In genomic region chr6:43016166-43016915, GRCh38 we compare ENCODE assay signal across 11 cellular contexts. TPM values are rescaled to one million over a fixed set of nuclear protein-coding genes. Genes with fewer than 3 reads are reported as not detected.
DNase-seq lines count a peak whose midpoint lies in the region; ATAC-seq and TF ChIP-seq lines count a peak whose summit lies in the region.
"Had no signal": no experiment of that assay in that cellular context is flagged by ENCODE, and none has a peak within 500 bp of the region (broad histone marks: within the 10 kb centered on the region; RNA-seq: fewer than 3 reads in every experiment).

No MANE protein-coding gene starts in this region.

- RAD21 ChIA-PET in HCT116 (lab: Charles Lee; ENCODE audit: low non-redundant PET in 1 of 2, low total read pairs in 2 of 2, uncharacterized antibody in 2 of 2, unreplicated experiment in 2 of 2): no interaction called here

- CTCF ChIA-PET in HCT116 (lab: Charles Lee): no interaction called here

- POLR2A ChIA-PET in HCT116 (lab: Charles Lee): interaction anchor here (0.7 to 1.2 kb wide), 2 partner anchors 32 to 134 kb away, joined by 3 read pairs; partner anchors contain the start of gene PPP2R5D

- peaks cover 16 to 17% of the 10 kb centered on the region in 2 experiments for H3K36me3 ChIP-seq in HCT116 (ENCODE audit: control insufficient read depth in 1 of 2, insufficient read depth in 2 of 2, low read length in 2 of 2)
- H3K36me3 ChIP-seq in WERI-Rb-1: peaks cover 70% of the 10 kb centered on the region
- H3K36me3 ChIP-seq in gastroesophageal sphincter: peaks cover 0 to 53% of the 10 kb centered on the region in 2 donors
- H3K36me3 ChIP-seq in sigmoid colon: peaks cover 20 to 50% (median 33%) of the 10 kb centered on the region in 4 donors

- no peak overlapping the region for H3K4me2 ChIP-seq in HCT116 (ENCODE audit: low read length)

- intact Hi-C loops in HCT116 (cut with micrococcal nuclease): no loop called here
- intact Hi-C loops in sigmoid colon (cut with DNase I): no loop called here

- no peak overlapping the region for H2AFZ ChIP-seq in HCT116 (ENCODE audit: low read depth, low read length, poor library complexity, severe bottlenecking)

- no peak overlapping the region for H3K9ac ChIP-seq in HCT116 (ENCODE audit: low read length)

- ATAC-seq in HCT116: no peak
- no peak for ATAC-seq in gastroesophageal sphincter
- ATAC-seq in HG03039 (IDR thresholded peaks at IDR 0.05; ENCODE audit: unreplicated experiment): no peak
- no peak for ATAC-seq in HG03460 (IDR thresholded peaks at IDR 0.05; ENCODE audit: unreplicated experiment)

- H3K4me3 ChIP-seq in HCT116 (replicated peaks in 1 of 2; ENCODE audit: low read depth in 1 of 2, low read length in 2 of 2) (no peak overlapping the region), WERI-Rb-1 (ENCODE audit: low read depth, low read length) (no peak overlapping the region), gastroesophageal sphincter (peak overlapping the region in 1 of 2 donors; percentile 12), sigmoid colon (peak overlapping the region in 1 of 4 donors; percentile 5)
- H3K4me3 ChIP-seq: transverse colon had no signal

- H3K9me3 ChIP-seq in HCT116 (ENCODE audit: control insufficient read depth in 1 of 2, insufficient read depth in 1 of 2, low read depth in 1 of 2, low read length in 2 of 2) (no peaks in the 10 kb centered on the region), WERI-Rb-1 (ENCODE audit: severe bottlenecking) (no peaks in the 10 kb centered on the region), gastroesophageal sphincter (no peaks in the 10 kb centered on the region), sigmoid colon (no peaks in the 10 kb centered on the region)
- H3K9me3 ChIP-seq: transverse colon had no signal

- no peak for TF ChIP-seq RAD21 in HCT116 (IDR thresholded peaks at IDR 0.05; ENCODE audit: low read depth)

- H3K79me2 ChIP-seq in HCT116 (ENCODE audit: insufficient read depth, low read length): peaks cover 50% of the 10 kb centered on the region

- H3K27me3 ChIP-seq in HCT116 (ENCODE audit: insufficient read depth, low read length) (no peaks in the 10 kb centered on the region), WERI-Rb-1 (ENCODE audit: insufficient read depth, low read depth, severe bottlenecking) (no peaks in the 10 kb centered on the region), gastroesophageal sphincter (no peaks in the 10 kb centered on the region), sigmoid colon (no peaks in the 10 kb centered on the region)
- H3K27me3 ChIP-seq: transverse colon had no signal

- in situ Hi-C loops in GM13977 (cut with MboI; ENCODE audit: low pct_unique_long_range_greater_than_20kb, low sequenced_read_pairs, unreplicated experiment): no loop called here

- no peaks in the 10 kb centered on the region for H3K9me2 ChIP-seq in HCT116 (ENCODE audit: insufficient read depth)

- H3K27ac ChIP-seq in HCT116 (ENCODE audit: low read depth, low read length) (no peak overlapping the region), WERI-Rb-1 (0 out of 2 replicates have a peak overlapping the region, but pooled peaks have one; percentile 1), gastroesophageal sphincter (peak overlapping the region in 3 of 4 donors; percentile 41 to 88 (median 86)), sigmoid colon (peak overlapping the region in 3 of 4 donors; percentile 20 to 50 (median 23))
- H3K27ac ChIP-seq: transverse colon had no signal

- TSS peak; percentile 3 for BruUV-seq in HCT116 (replicated peaks; lab: Mats Ljungman, UMichigan)

- no peak for DNase-seq in HCT116 (ENCODE audit: low read depth, low spot score)
- no peak for DNase-seq in WERI-Rb-1
- no peak for DNase-seq in sigmoid colon
- no peak for DNase-seq in activated effector memory CD4-positive, alpha-beta T cell treated with anti-CD3 and anti-CD28 coated beads, Interleukin-2, amount 50 U/mL, for 16 hours
- DNase-seq in GM13977 (ENCODE audit: low spot score): no peak
- DNase-seq: NCI-H2171 treated with DMSO at 0.1 percent for 48 hours, SW 1271, transverse colon had no signal

- TF ChIP-seq POLR2A in HCT116 (IDR thresholded peaks at IDR 0.05; ENCODE audit: borderline replicate concordance, extremely low read depth, insufficient read depth, insufficient read length): no peak
- TF ChIP-seq POLR2A in gastroesophageal sphincter (IDR thresholded peaks at IDR 0.05): no peak
- no peak for TF ChIP-seq POLR2A in sigmoid colon (IDR thresholded peaks at IDR 0.05)

- no peaks in the 10 kb centered on the region for H4K20me1 ChIP-seq in HCT116 (ENCODE audit: insufficient read depth)

- TF ChIP-seq CTCF in HCT116 (IDR thresholded peaks at IDR 0.05 in 2 of 3, conservative IDR thresholded peaks at IDR 0.05 in 1 of 3; ENCODE audit: borderline replicate concordance in 1 of 3, insufficient read depth in 1 of 3, low read depth in 2 of 3, low read length in 2 of 3) (no peak), WERI-Rb-1 (IDR thresholded peaks at IDR 0.05; ENCODE audit: low read depth, low read length) (no peak), gastroesophageal sphincter (IDR thresholded peaks at IDR 0.05) (no peak), sigmoid colon (IDR thresholded peaks at IDR 0.05) (no peak), GM13977 (IDR thresholded peaks at IDR 0.05; ENCODE audit: extremely low read depth, insufficient read depth, missing control alignments) (no peak)

- 59 to 62% methylated on average over 7 of the region's 8 CpGs for WGBS in gastroesophageal sphincter (ENCODE audit: low coverage in 1 of 2), 2 donors
- 78 to 86% methylated on average over 8 of the region's 8 CpGs for WGBS in sigmoid colon, 2 donors

- no peak for TF ChIP-seq EP300 in gastroesophageal sphincter (IDR thresholded peaks at IDR 0.05)
- no peak for TF ChIP-seq EP300 in sigmoid colon (IDR thresholded peaks at IDR 0.05)

- H3K4me1 ChIP-seq in HCT116 (ENCODE audit: control insufficient read depth in 1 of 2, insufficient read depth in 2 of 2, low read length in 2 of 2): peaks cover 10 to 31% of the 10 kb centered on the region in 2 experiments; a peak in 3 of 4 replicates
- H3K4me1 ChIP-seq in gastroesophageal sphincter: peaks cover 0 to 69% (median 43%) of the 10 kb centered on the region in 3 donors
- peaks cover 0 to 61% (median 51%) of the 10 kb centered on the region in 4 donors for H3K4me1 ChIP-seq in sigmoid colon

TF ChIP-seq in HCT116, 20 proteins besides CTCF, POLR2A, EP300 and RAD21 (continues in another document):
- TF ChIP-seq EZH2 (IDR thresholded peaks at IDR 0.05) (no peak), CEBPB (IDR thresholded peaks at IDR 0.05; ENCODE audit: low read depth) (no peak), TCF7L2 (IDR thresholded peaks at IDR 0.05; ENCODE audit: borderline replicate concordance, extremely low read depth, insufficient read depth, insufficient read length) (no peak), FOSL1 (IDR thresholded peaks at IDR 0.05; ENCODE audit: low read depth) (no peak), SIN3A (IDR thresholded peaks at IDR 0.05; ENCODE audit: low read depth) (no peak), ELF1 (IDR thresholded peaks at IDR 0.05; ENCODE audit: borderline replicate concordance, low read depth) (no peak), REST (IDR thresholded peaks at IDR 0.05; ENCODE audit: low read depth) (no peak)

RNA-seq across cellular contexts. Expression of gene KLHDC3, which starts 2.3 kb away (rescaled TPM):
- total RNA-seq in HCT116 (2021; ENCODE audit: unreplicated experiment) (67.2 TPM), gastroesophageal sphincter (100 to 1,000 TPM in 3 of 4 donors, 10 to 100 TPM in 1; 96.9 to 145 (median 129) TPM), sigmoid colon (100 to 1,000 TPM in 3 of 4 donors, 10 to 100 TPM in 1; 68.4 to 158 (median 105) TPM)
- polyA plus RNA-seq in HCT116 (2012): 55.4 and 59.1 TPM in 2 replicates
- polyA plus RNA-seq in sigmoid colon: 10 to 100 TPM; 64.3 to 69.7 (median 69.1) TPM

RNA-seq across cellular contexts. Expression of gene MEA1, which starts 2.6 kb away (rescaled TPM):
- 64.8 TPM for total RNA-seq in HCT116 (2021; ENCODE audit: unreplicated experiment)
- 85.9 and 103 TPM in 2 replicates for polyA plus RNA-seq in HCT116 (2012)
- total RNA-seq in gastroesophageal sphincter: 10 to 100 TPM; 56.0 to 62.1 (median 58.3) TPM
- total RNA-seq in sigmoid colon: 10 to 100 TPM; 49.0 to 91.5 (median 71.5) TPM
- polyA plus RNA-seq in sigmoid colon: 10 to 100 TPM; 59.1 to 93.1 (median 75.1) TPM

RNA-seq across cellular contexts. Expression of gene RRP36, which starts 5.1 kb away (rescaled TPM):
- 63.4 TPM for total RNA-seq in HCT116 (2021; ENCODE audit: unreplicated experiment)
- polyA plus RNA-seq in HCT116 (2012): 34.9 and 47.0 TPM in 2 replicates
- total RNA-seq in gastroesophageal sphincter: 10 to 100 TPM; 52.8 to 62.5 (median 59.8) TPM
- total RNA-seq in sigmoid colon: 10 to 100 TPM; 40.5 to 46.6 (median 43.3) TPM
- 10 to 100 TPM; 24.6 to 50.8 (median 27.3) TPM for polyA plus RNA-seq in sigmoid colon

RNA-seq across cellular contexts. Expression of gene PPP2R5D, which starts 32.0 kb away (rescaled TPM):
- total RNA-seq in HCT116 (2021; ENCODE audit: unreplicated experiment) (49.6 TPM), gastroesophageal sphincter (10 to 100 TPM; 30.0 to 45.1 (median 36.3) TPM), sigmoid colon (10 to 100 TPM; 26.7 to 41.5 (median 33.9) TPM)
- 61.5 and 69.2 TPM in 2 replicates for polyA plus RNA-seq in HCT116 (2012)
- polyA plus RNA-seq in sigmoid colon: 10 to 100 TPM; 29.4 to 38.8 (median 35.5) TPM

RNA-seq across cellular contexts. Expression of gene CUL7, which starts 37.3 kb away (rescaled TPM):
- total RNA-seq in HCT116 (2021; ENCODE audit: unreplicated experiment): 34.1 TPM
- 26.9 and 33.6 TPM in 2 replicates for polyA plus RNA-seq in HCT116 (2012)
- 10 to 100 TPM; 10.9 to 16.6 (median 13.5) TPM for total RNA-seq in gastroesophageal sphincter
- 10 to 100 TPM; 10.3 to 14.4 (median 11.0) TPM for total RNA-seq in sigmoid colon
- polyA plus RNA-seq in sigmoid colon: 1 to 10 TPM; 3.0 to 6.9 (median 3.2) TPM
